24 cellular contexts compared by ENCODE assay signal in genomic region chr11:120869516-120870011, GRCh38.
A peak's percentile ranks its signal among the peaks of the same experiment; 100 is the strongest.
DNase-seq lines count a peak whose midpoint lies in the region; ATAC-seq, FAIRE-seq and TF ChIP-seq lines count a peak whose summit lies in the region.
"Had no signal": no experiment of that assay in that cellular context is flagged by ENCODE, and none has a peak within 500 bp of the region (broad histone marks: within the 10 kb centered on the region; RNA-seq: fewer than 3 reads in every experiment).

No MANE protein-coding gene starts in this region.

- peak; percentile 69 for ATAC-seq in GM21390 (IDR thresholded peaks at IDR 0.05; ENCODE audit: unreplicated experiment)
- ATAC-seq in HG03139 (IDR thresholded peaks at IDR 0.05; ENCODE audit: unreplicated experiment) = peak; percentile 47
- ATAC-seq in natural killer cell = peak; percentile 27 to 46 (median 34)
- ATAC-seq in HG02852 (IDR thresholded peaks at IDR 0.05; ENCODE audit: unreplicated experiment) = no peak
- ATAC-seq in GM19463 (IDR thresholded peaks at IDR 0.05; ENCODE audit: unreplicated experiment) = no peak
- ATAC-seq: activated naive CD8-positive, alpha-beta T cell treated with anti-CD3 and anti-CD28 coated beads, Interleukin-2, amount 50 U/mL, for 24 hours; body of pancreas; K562; naive thymus-derived CD4-positive, alpha-beta T cell had no signal

- no peaks in the 10 kb centered on the region for H3K27me3 Mint-ChIP-seq in natural killer cell (ENCODE audit: low read depth in 2 of 2)
- H3K27me3 Mint-ChIP-seq: CD4-positive, CD25-positive, alpha-beta regulatory T cell had no signal

- no peaks in the 10 kb centered on the region for H3K9me3 Mint-ChIP-seq in natural killer cell
- H3K9me3 Mint-ChIP-seq: activated CD4-positive, alpha-beta T cell treated with anti-CD3 and anti-CD28 coated beads, Interleukin-2, amount 10 ng/mL, durations not matched to agents 7 days and 5 days; activated naive CD8-positive, alpha-beta T cell treated with anti-CD3 and anti-CD28 coated beads, Interleukin-2, amount 50 U/mL, for 24 hours; activated T-helper 2 cell treated with anti-CD3 and anti-CD28 coated beads, Interferon-gamma antibody, Interleukin-2, Interleukin-4, amounts not matched to agents 10 μg/mL and 5 μg/mL and 100 μg/mL, durations not matched to agents 14 hours and 24 hours and 36 hours had no signal

- DNase-seq in GM12891 (ENCODE audit: insufficient read length, low spot score) (no peak), natural killer cell (no peak), erythroblast (lab: John Stamatoyannopoulos, UW) (no peak), epidermal melanocyte (ENCODE audit: insufficient read length, low spot score) (no peak)
- DNase-seq: ACHN; activated CD4-positive, alpha-beta T cell treated with anti-CD3 and anti-CD28 coated beads, Interleukin-2, amount 10 ng/mL, durations not matched to agents 7 days and 5 days; activated naive CD8-positive, alpha-beta T cell treated with anti-CD3 and anti-CD28 coated beads, Interleukin-2, amount 50 U/mL, for 24 hours; body of pancreas; CD4-positive, CD25-positive, alpha-beta regulatory T cell; DMS 273 treated with DMSO at 0.1 percent for 48 hours; effector CD8-positive, alpha-beta T cell; mesenchymal stem cell; naive thymus-derived CD4-positive, alpha-beta T cell; NCI-H187 treated with DMSO at 0.1 percent for 48 hours; sigmoid colon; SJCRH30; T-helper 2 cell; testis had no signal

- TF ChIP-seq CTCF in natural killer cell (IDR thresholded peaks at IDR 0.05) = no peak

- peak; percentile 80 for FAIRE-seq in GM12891 (lab: Jason Lieb, UNC)
- FAIRE-seq: K562 had no signal

- peak overlapping the region; percentile 65 to 96 for H3K27ac Mint-ChIP-seq in natural killer cell
- H3K27ac Mint-ChIP-seq: activated CD4-positive, alpha-beta T cell treated with anti-CD3 and anti-CD28 coated beads, Interleukin-2, amount 10 ng/mL, durations not matched to agents 7 days and 5 days; activated naive CD8-positive, alpha-beta T cell treated with anti-CD3 and anti-CD28 coated beads, Interleukin-2, amount 50 U/mL, for 24 hours; activated T-helper 2 cell treated with anti-CD3 and anti-CD28 coated beads, Interferon-gamma antibody, Interleukin-2, Interleukin-4, amounts not matched to agents 10 μg/mL and 5 μg/mL and 100 μg/mL, durations not matched to agents 14 hours and 24 hours and 36 hours; CD4-positive, CD25-positive, alpha-beta regulatory T cell; naive thymus-derived CD4-positive, alpha-beta T cell had no signal

- TF ChIP-seq POLR2A in GM12891 (IDR thresholded peaks at IDR 0.05; ENCODE audit: low read depth, low read length) (no peak), erythroblast (IDR thresholded peaks at IDR 0.05; ENCODE audit: low read length) (no peak)

- H3K4me3 Mint-ChIP-seq in natural killer cell = peak overlapping the region; percentile 47
- H3K4me3 Mint-ChIP-seq: activated CD4-positive, alpha-beta T cell treated with anti-CD3 and anti-CD28 coated beads, Interleukin-2, amount 10 ng/mL, durations not matched to agents 7 days and 5 days; activated naive CD8-positive, alpha-beta T cell treated with anti-CD3 and anti-CD28 coated beads, Interleukin-2, amount 50 U/mL, for 24 hours; CD4-positive, CD25-positive, alpha-beta regulatory T cell; naive thymus-derived CD4-positive, alpha-beta T cell had no signal

- peaks cover 80 to 95% of the 10 kb centered on the region in 2 donors for H3K4me1 Mint-ChIP-seq in natural killer cell
- H3K4me1 Mint-ChIP-seq: activated CD4-positive, alpha-beta T cell treated with anti-CD3 and anti-CD28 coated beads, Interleukin-2, amount 10 ng/mL, durations not matched to agents 7 days and 5 days; CD4-positive, CD25-positive, alpha-beta regulatory T cell had no signal

- intact Hi-C loops in natural killer cell (cut with micrococcal nuclease) = no loop called here

- H3K36me3 Mint-ChIP-seq in natural killer cell = no peaks in the 10 kb centered on the region
- H3K36me3 Mint-ChIP-seq: CD4-positive, CD25-positive, alpha-beta regulatory T cell; naive thymus-derived CD4-positive, alpha-beta T cell had no signal

TF ChIP-seq in GM12891, 5 proteins besides CTCF, POLR2A, EP300 and RAD21:
- no peak for TF ChIP-seq TAF1 (IDR thresholded peaks at IDR 0.05; ENCODE audit: low read depth, low read length)
- TF ChIP-seq SPI1 (IDR thresholded peaks at IDR 0.05; ENCODE audit: low read depth, low read length) = peak; percentile 16; the same call in 1 of the 2 replicates

Comparison
In these comparisons a context has a peak if more than half of its experiments do, and no peak if none do; other contexts are left out.
1. ATAC-seq: peak in GM21390 (single experiment), HG03139 (single experiment) and natural killer cell (3 of 3); none in HG02852 (single experiment) and GM19463 (single experiment).